Comparison of ENCODE assay signal across 31 cellular contexts in genomic region chr12:86774841-86775386, GRCh38.
A peak's percentile ranks its signal among the peaks of the same experiment; 100 is the strongest.
DNase-seq lines count a peak whose midpoint lies in the region; ATAC-seq, FAIRE-seq and TF ChIP-seq lines count a peak whose summit lies in the region.
"Had no signal": no experiment of that assay in that cellular context is flagged by ENCODE, and none has a peak within 500 bp of the region (broad histone marks: within the 10 kb centered on the region; RNA-seq: fewer than 3 reads in every experiment).

No MANE protein-coding gene starts in this region.

- TF ChIP-seq RAD21 in A549 (conservative IDR thresholded peaks at IDR 0.05 in 1 of 2, IDR thresholded peaks at IDR 0.05 in 1 of 2), result no peak

- H3K4me2 ChIP-seq in A549, result no peak overlapping the region
- H3K4me2 ChIP-seq: smooth muscle cell had no signal

- no peak overlapping the region for H3K4me3 Mint-ChIP-seq in activated CD8-positive, alpha-beta T cell treated with anti-CD3 and anti-CD28 coated beads for 36 hours
- H3K4me3 Mint-ChIP-seq: activated CD4-positive, alpha-beta memory T cell treated with anti-CD3 and anti-CD28 coated beads, Interleukin-2, amount 10 ng/mL, durations not matched to agents 7 days and 5 days; naive B cell had no signal

- intact Hi-C loops in activated CD8-positive, alpha-beta T cell treated with anti-CD3 and anti-CD28 coated beads for 36 hours (cut with micrococcal nuclease), result no loop called here

- no peak for TF ChIP-seq POLR2A in A549 (IDR thresholded peaks at IDR 0.05; ENCODE audit: low read length)

- DNase-seq in A549 (ENCODE audit: low read depth in 1 of 2, low spot score in 1 of 2) (peak in 1 of 2 experiments; percentile 8), bronchial epithelial cell (ENCODE audit: low read depth) (peak; percentile 61), fibroblast of villous mesenchyme (ENCODE audit: low read depth) (peak; percentile 18), HuH-7.5 (ENCODE audit: low spot score) (no peak)
- DNase-seq in activated CD8-positive, alpha-beta T cell treated with anti-CD3 and anti-CD28 coated beads for 36 hours, result no peak
- DNase-seq: 8988T; activated CD4-positive, alpha-beta memory T cell treated with anti-CD3 and anti-CD28 coated beads, Interleukin-2, amount 10 ng/mL, durations not matched to agents 7 days and 5 days; activated CD4-positive, CD25-positive, alpha-beta regulatory T cell treated with anti-CD3 and anti-CD28 coated beads, Interleukin-2, amount 50 U/mL, for 72 hours; activated gamma-delta T cell; BE2C; brain microvascular endothelial cell; colonic mucosa; DMS79; heart right ventricle; naive B cell; NCI-H1436 treated with DMSO at 0.1 percent for 48 hours; NCI-H510A; NK-92 treated with Interleukin-12 subunit alpha and Interleukin-12 subunit beta, amount 100 ng/mL, for 24 hours; occipital lobe; Peyer's patch; stimulated activated CD4-positive, alpha-beta T cell treated with anti-CD3 and anti-CD28 coated beads, Interleukin-2, amount 100 ng/mL, for 24 hours; substantia nigra; T-helper 1 cell; upper lobe of right lung had no signal

- TF ChIP-seq EP300 in A549 (IDR thresholded peaks at IDR 0.05), result no peak

- FAIRE-seq in A549 (lab: Jason Lieb, UNC), result peak; percentile 13
- no peak for FAIRE-seq in bronchial epithelial cell (lab: Jason Lieb, UNC)
- FAIRE-seq: K562 had no signal

- TF ChIP-seq CTCF in A549 (IDR thresholded peaks at IDR 0.05) (no peak), bronchial epithelial cell (IDR thresholded peaks at IDR 0.05; ENCODE audit: insufficient read depth, low read length, severe bottlenecking) (no peak), fibroblast of villous mesenchyme (IDR thresholded peaks at IDR 0.05; ENCODE audit: insufficient read depth, low read depth, low read length) (no peak)
- no peak for TF ChIP-seq CTCF in activated CD8-positive, alpha-beta T cell treated with anti-CD3 and anti-CD28 coated beads for 36 hours (IDR thresholded peaks at IDR 0.05)

- WGBS in A549 (ENCODE audit: missing lambda C conversion rate), result 91% methylated on average over 1 of the region's 1 CpG

- H3K4me1 Mint-ChIP-seq in activated CD8-positive, alpha-beta T cell treated with anti-CD3 and anti-CD28 coated beads for 36 hours (ENCODE audit: low read depth), result no peaks in the 10 kb centered on the region
- H3K4me1 Mint-ChIP-seq: activated CD4-positive, alpha-beta memory T cell treated with anti-CD3 and anti-CD28 coated beads, Interleukin-2, amount 10 ng/mL, durations not matched to agents 7 days and 5 days; naive B cell had no signal

- H3K27me3 ChIP-seq in HUES48 (ENCODE audit: control insufficient read depth, insufficient read depth, low read length), result no peaks in the 10 kb centered on the region
- no peaks in the 10 kb centered on the region for H3K27me3 ChIP-seq in bronchial epithelial cell (ENCODE audit: control insufficient read depth, insufficient read depth, low read length)
- H3K27me3 ChIP-seq: BE2C, brain microvascular endothelial cell, colonic mucosa, heart right ventricle, Peyer's patch, SJSA1, upper lobe of right lung had no signal

- no peaks in the 10 kb centered on the region for H3K9me3 ChIP-seq in A549
- no peaks in the 10 kb centered on the region for H3K9me3 ChIP-seq in HUES48 (ENCODE audit: control insufficient read depth, insufficient read depth, low read length)
- H3K9me3 ChIP-seq: BE2C, colonic mucosa, Peyer's patch, SJSA1, upper lobe of right lung had no signal

- CTCF ChIA-PET in A549 (lab: Yijun Ruan, JAX), result no interaction called here
- CTCF ChIA-PET in activated CD8-positive, alpha-beta T cell treated with anti-CD3 and anti-CD28 coated beads for 36 hours (lab: Charles Lee), result no interaction called here

- H3K27me3 Mint-ChIP-seq in activated CD8-positive, alpha-beta T cell treated with anti-CD3 and anti-CD28 coated beads for 36 hours, result no peaks in the 10 kb centered on the region
- H3K27me3 Mint-ChIP-seq: activated CD4-positive, alpha-beta memory T cell treated with anti-CD3 and anti-CD28 coated beads, Interleukin-2, amount 10 ng/mL, durations not matched to agents 7 days and 5 days; naive B cell had no signal

- H3K9ac ChIP-seq in HUES48 (ENCODE audit: low read depth, low read length), result no peak overlapping the region

- H3K27ac Mint-ChIP-seq in activated CD8-positive, alpha-beta T cell treated with anti-CD3 and anti-CD28 coated beads for 36 hours, result no peak overlapping the region
- H3K27ac Mint-ChIP-seq: activated CD4-positive, alpha-beta memory T cell treated with anti-CD3 and anti-CD28 coated beads, Interleukin-2, amount 10 ng/mL, durations not matched to agents 7 days and 5 days; naive B cell had no signal

- H3K36me3 ChIP-seq in HUES48 (ENCODE audit: control insufficient read depth, insufficient read depth, low read length), result no peaks in the 10 kb centered on the region
- H3K36me3 ChIP-seq in bronchial epithelial cell (ENCODE audit: control insufficient read depth, insufficient read depth, low read length), result no peaks in the 10 kb centered on the region
- H3K36me3 ChIP-seq: BE2C, brain microvascular endothelial cell, colonic mucosa, heart right ventricle, Peyer's patch, SJSA1, upper lobe of right lung had no signal

- H3K27ac ChIP-seq in A549, result no peak overlapping the region
- peak overlapping the region; percentile 57 for H3K27ac ChIP-seq in HUES48 (ENCODE audit: low read depth, low read length)
- H3K27ac ChIP-seq: brain microvascular endothelial cell, colonic mucosa, heart right ventricle, Peyer's patch, SJSA1, upper lobe of right lung had no signal

- H3K4me1 ChIP-seq in A549 (peaks cover 5% of the 10 kb centered on the region; the same call in 1 of the 3 replicates), HUES48 (ENCODE audit: control insufficient read depth, insufficient read depth, low read length) (peaks cover 14% of the 10 kb centered on the region)
- H3K4me1 ChIP-seq: colonic mucosa, Peyer's patch, SJSA1, upper lobe of right lung had no signal

- no peak for ATAC-seq in A549
- no peak for ATAC-seq in GM18868 (IDR thresholded peaks at IDR 0.05; ENCODE audit: unreplicated experiment)
- ATAC-seq in activated CD8-positive, alpha-beta T cell treated with anti-CD3 and anti-CD28 coated beads for 36 hours, result no peak
- ATAC-seq in HG03378 (IDR thresholded peaks at IDR 0.05; ENCODE audit: unreplicated experiment), result no peak
- ATAC-seq: heart right ventricle, K562, left lobe of liver, upper lobe of right lung had no signal

- H3K4me3 ChIP-seq in A549, result no peak overlapping the region
- no peak overlapping the region for H3K4me3 ChIP-seq in HUES48 (ENCODE audit: low read depth, low read length)
- H3K4me3 ChIP-seq in bronchial epithelial cell (ENCODE audit: low read depth, low read length), result no peak overlapping the region
- H3K4me3 ChIP-seq in fibroblast of villous mesenchyme (ENCODE audit: low read depth, low read length), result no peak overlapping the region
- H3K4me3 ChIP-seq: colonic mucosa, heart right ventricle, K562, Peyer's patch, SJSA1, smooth muscle cell, upper lobe of right lung had no signal

- H3K9me3 Mint-ChIP-seq in activated CD8-positive, alpha-beta T cell treated with anti-CD3 and anti-CD28 coated beads for 36 hours, result no peaks in the 10 kb centered on the region

- POLR2A ChIA-PET in A549 (lab: Yijun Ruan, JAX), result no interaction called here
- POLR2A ChIA-PET in activated CD8-positive, alpha-beta T cell treated with anti-CD3 and anti-CD28 coated beads for 36 hours (lab: Charles Lee), result no interaction called here

- no peaks in the 10 kb centered on the region for H3K36me3 Mint-ChIP-seq in activated CD8-positive, alpha-beta T cell treated with anti-CD3 and anti-CD28 coated beads for 36 hours (ENCODE audit: low read depth)
- H3K36me3 Mint-ChIP-seq: naive B cell had no signal

TF ChIP-seq in A549, 52 proteins besides CTCF, POLR2A, EP300 and RAD21:
- TF ChIP-seq JUN (IDR thresholded peaks at IDR 0.05), result no peak
- no peak for TF ChIP-seq FOSB (CRISPR knock-in tag; IDR thresholded peaks at IDR 0.05)
- no peak for TF ChIP-seq FOSL2 (IDR thresholded peaks at IDR 0.05)
- TF ChIP-seq FOSL2 (CRISPR knock-in tag; IDR thresholded peaks at IDR 0.05), result 0 out of 2 replicates have a peak, but pooled peaks have one; percentile 9

Comparison
In these comparisons a context has a peak if more than half of its experiments do, and no peak if none do; other contexts are left out.
1. DNase-seq: peak in bronchial epithelial cell (single experiment) and fibroblast of villous mesenchyme (single experiment); none in HuH-7.5 (single experiment) and activated CD8-positive, alpha-beta T cell treated with anti-CD3 and anti-CD28 coated beads for 36 hours (single experiment).